Comparison of ENCODE assay signal across 2 cellular contexts in genomic region chr16:11795887-11796226, GRCh38.
TF ChIP-seq lines count a peak whose summit lies in the region.

No MANE protein-coding gene starts in this region.

TF ChIP-seq in SK-N-SH, 30 proteins besides CTCF, POLR2A, EP300 and RAD21 (continued from another document):
- TF ChIP-seq USF2 (IDR thresholded peaks at IDR 0.05; ENCODE audit: borderline replicate concordance, low read depth, low read length) (no peak), ZBTB33 (IDR thresholded peaks at IDR 0.05; ENCODE audit: borderline replicate concordance, low read depth) (no peak), GABPA (IDR thresholded peaks at IDR 0.05; ENCODE audit: low read depth) (no peak), CHD2 (IDR thresholded peaks at IDR 0.05; ENCODE audit: low read length, partially characterized antibody) (no peak), SIN3A (IDR thresholded peaks at IDR 0.05; ENCODE audit: borderline replicate concordance, low read depth, low read length) (no peak), RFX5 (IDR thresholded peaks at IDR 0.05; ENCODE audit: low read length) (no peak), ELF1 (IDR thresholded peaks at IDR 0.05) (no peak), NFIC (IDR thresholded peaks at IDR 0.05; ENCODE audit: borderline replicate concordance) (no peak), TCF12 (IDR thresholded peaks at IDR 0.05) (no peak), FOXJ3 (CRISPR knock-in tag; IDR thresholded peaks at IDR 0.05) (no peak), GATA2 (CRISPR knock-in tag; IDR thresholded peaks at IDR 0.05) (no peak), USF1 (IDR thresholded peaks at IDR 0.05; ENCODE audit: borderline replicate concordance, low read depth) (no peak)

TF ChIP-seq in SK-N-SH treated with all-trans-retinoic acid at 6 μM for 48 hours, 23 proteins besides CTCF, POLR2A, EP300 and RAD21:
- TF ChIP-seq ESRRG (CRISPR knock-in tag; IDR thresholded peaks at IDR 0.05) (no peak), ARNTL (CRISPR knock-in tag; IDR thresholded peaks at IDR 0.05; ENCODE audit: borderline replicate concordance, low read depth) (no peak), OSR1 (CRISPR knock-in tag; IDR thresholded peaks at IDR 0.05) (no peak), ZNF8 (CRISPR knock-in tag; IDR thresholded peaks at IDR 0.05) (no peak), PPARA (CRISPR knock-in tag; IDR thresholded peaks at IDR 0.05; ENCODE audit: borderline replicate concordance) (no peak), GLIS3 (CRISPR knock-in tag; IDR thresholded peaks at IDR 0.05) (no peak), BACH2 (CRISPR knock-in tag; IDR thresholded peaks at IDR 0.05; ENCODE audit: borderline replicate concordance) (no peak), TSHZ2 (CRISPR knock-in tag; IDR thresholded peaks at IDR 0.05) (no peak), ZFP3 (CRISPR knock-in tag; IDR thresholded peaks at IDR 0.05) (no peak), CREB5 (CRISPR knock-in tag; IDR thresholded peaks at IDR 0.05; ENCODE audit: low read depth) (no peak), ZFP30 (CRISPR knock-in tag; IDR thresholded peaks at IDR 0.05) (no peak), PATZ1 (CRISPR knock-in tag; IDR thresholded peaks at IDR 0.05; ENCODE audit: borderline replicate concordance) (no peak), ISL1 (CRISPR knock-in tag; IDR thresholded peaks at IDR 0.05) (no peak), ZNF565 (CRISPR knock-in tag; conservative IDR thresholded peaks at IDR 0.05; ENCODE audit: low read depth) (no peak), RARB (CRISPR knock-in tag; IDR thresholded peaks at IDR 0.05) (no peak), ZC3H10 (CRISPR knock-in tag; IDR thresholded peaks at IDR 0.05) (no peak)
